Comparison of ENCODE assay signal across 25 cellular contexts in genomic region chr12:54162741-54163140, GRCh38. TPM values are rescaled to one million over a fixed set of nuclear protein-coding genes. Genes with fewer than 3 reads are reported as not detected.
DNase-seq lines count a peak whose midpoint lies in the region; ATAC-seq and TF ChIP-seq lines count a peak whose summit lies in the region.
"Had no signal": no experiment of that assay in that cellular context is flagged by ENCODE, and none has a peak within 500 bp of the region (broad histone marks: within the 10 kb centered on the region; RNA-seq: fewer than 3 reads in every experiment).

No MANE protein-coding gene starts in this region.

- H3K4me1 ChIP-seq in transverse colon: no peaks in the 10 kb centered on the region

- H3K4me3 ChIP-seq in transverse colon: no peak overlapping the region
- H3K4me3 ChIP-seq: PC-9, psoas muscle had no signal

- in situ Hi-C loops in transverse colon (cut with MboI; ENCODE audit: low pct_ligation_motif_present in 1 of 4, low pct_unique_long_range_greater_than_20kb in 1 of 4, low sequenced_read_pairs in 3 of 4): no loop called here

- no peak for TF ChIP-seq POLR2A in transverse colon (IDR thresholded peaks at IDR 0.05)

- H3K9me3 ChIP-seq in transverse colon: no peaks in the 10 kb centered on the region
- H3K9me3 ChIP-seq: psoas muscle had no signal

- 67 to 100% methylated on average over 1 to 6 of the region's 6 CpGs for WGBS in transverse colon (ENCODE audit: low coverage in 1 of 2), 2 donors

- H3K27me3 ChIP-seq in transverse colon: no peaks in the 10 kb centered on the region

- no peak for ATAC-seq in HG02852 (IDR thresholded peaks at IDR 0.05; ENCODE audit: unreplicated experiment)
- ATAC-seq: CD8-positive, alpha-beta T cell; HCT116; psoas muscle; stimulated activated effector memory CD8-positive, alpha-beta T cell treated with anti-CD3 and anti-CD28 coated beads, Interleukin-12 subunit alpha, Interleukin-12 subunit beta, amount 100 ng/mL, for 72 hours had no signal

- DNase-seq in D341Med (ENCODE audit: low spot score) (peak; percentile 65), NCI-H1417 (lab: John Stamatoyannopoulos, UW) (peak; percentile 59 to 90 (median 84)), NCI-H82 (lab: John Stamatoyannopoulos, UW) (peak; percentile 88), cerebellar cortex (ENCODE audit: low spot score) (peak; percentile 65), retina (no peak), dermis blood vessel endothelial cell (no peak), transverse colon (no peak)
- DNase-seq: activated CD4-positive, alpha-beta memory T cell treated with anti-CD3 and anti-CD28 coated beads, Interleukin-2, amount 10 ng/mL, durations not matched to agents 7 days and 5 days; activated CD4-positive, alpha-beta T cell treated with anti-CD3 and anti-CD28 coated beads for 1 hour; activated CD8-positive, alpha-beta memory T cell treated with anti-CD3 and anti-CD28 coated beads, Interleukin-2, amount 50 U/mL, for 4 hours; activated naive CD4-positive, alpha-beta T cell treated with anti-CD3 and anti-CD28 coated beads, Interleukin-2, amount 50 U/mL, for 16 hours; brain microvascular endothelial cell; CD8-positive, alpha-beta T cell; GDM1; Karpas-422; NCI-H1930; NCI-H2227 treated with DMSO at 0.1 percent for 48 hours; NK-92 treated with Interleukin-12 subunit alpha and Interleukin-12 subunit beta, amount 100 ng/mL, for 24 hours; nucleus accumbens; PC-9; psoas muscle; trophoblast cell had no signal

- H3K36me3 ChIP-seq in transverse colon: no peaks in the 10 kb centered on the region
- H3K36me3 ChIP-seq: brain microvascular endothelial cell had no signal

- intact Hi-C loops in transverse colon (cut with DNase I; ENCODE audit: low total_unique reads): no loop called here

- TF ChIP-seq CTCF in transverse colon (IDR thresholded peaks at IDR 0.05): no peak

- H3K27ac ChIP-seq in transverse colon: no peak overlapping the region
- H3K27ac ChIP-seq: brain microvascular endothelial cell, PC-9, psoas muscle had no signal

- no peak for TF ChIP-seq EP300 in transverse colon (IDR thresholded peaks at IDR 0.05; ENCODE audit: low read depth)

RNA-seq across cellular contexts. Expression of gene SMUG1, which starts 26.0 kb away (rescaled TPM):
- total RNA-seq in dermis blood vessel endothelial cell (14.3 and 18.2 TPM in 2 replicates), transverse colon (10 to 100 TPM; 46.0 to 91.3 (median 50.1) TPM)

Comparison
In these comparisons a context has a peak if more than half of its experiments do, and no peak if none do; other contexts are left out.
1. DNase-seq: peak in D341Med (single experiment), NCI-H1417 (3 of 3), NCI-H82 (single experiment) and cerebellar cortex (single experiment); none in retina (single experiment), dermis blood vessel endothelial cell (single experiment) and transverse colon (single experiment).